Comparison of ENCODE assay signal across 2 cellular contexts in genomic region chr20:56708991-56709390, GRCh38.
TF ChIP-seq lines count a peak whose summit lies in the region.

No MANE protein-coding gene starts in this region.

TF ChIP-seq in GM23338, 12 proteins besides CTCF, POLR2A, EP300 and RAD21:
- no peak for TF ChIP-seq REST (IDR thresholded peaks at IDR 0.05; ENCODE audit: unreplicated experiment)
- no peak for TF ChIP-seq CREB1 (CRISPR knock-in tag; IDR thresholded peaks at IDR 0.05; ENCODE audit: low read depth)
- TF ChIP-seq ZNF462 (CRISPR knock-in tag; IDR thresholded peaks at IDR 0.05), result no peak
- TF ChIP-seq JUNB (IDR thresholded peaks at IDR 0.05; ENCODE audit: unreplicated experiment), result no peak
- no peak for TF ChIP-seq ZNF331 (CRISPR knock-in tag; IDR thresholded peaks at IDR 0.05; ENCODE audit: low read depth)
- TF ChIP-seq ZNF114 (CRISPR knock-in tag; IDR thresholded peaks at IDR 0.05), result no peak
- no peak for TF ChIP-seq NANOG (IDR thresholded peaks at IDR 0.05; ENCODE audit: borderline replicate concordance)
- no peak for TF ChIP-seq ETS1 (IDR thresholded peaks at IDR 0.05)
- TF ChIP-seq EZH2 (IDR thresholded peaks at IDR 0.05; ENCODE audit: low read depth, unreplicated experiment), result no peak
- no peak for TF ChIP-seq EZH2phosphoT487 (IDR thresholded peaks at IDR 0.05; ENCODE audit: unreplicated experiment)
- TF ChIP-seq STAT1 (IDR thresholded peaks at IDR 0.05; ENCODE audit: unreplicated experiment), result no peak
- TF ChIP-seq POLR2AphosphoS5 (IDR thresholded peaks at IDR 0.05; ENCODE audit: low read depth), result no peak

TF ChIP-seq in H1, 55 proteins besides CTCF, POLR2A, EP300 and RAD21:
- TF ChIP-seq POU5F1 (IDR thresholded peaks at IDR 0.05; ENCODE audit: low read depth, low read length) (no peak), JUN (IDR thresholded peaks at IDR 0.05; ENCODE audit: low read depth, low read length) (no peak), ATF2 (IDR thresholded peaks at IDR 0.05; ENCODE audit: low read length) (no peak), MAFK (IDR thresholded peaks at IDR 0.05; ENCODE audit: low read depth, low read length) (no peak), SIX5 (IDR thresholded peaks at IDR 0.05; ENCODE audit: low read depth, low read length) (no peak), SP2 (IDR thresholded peaks at IDR 0.05; ENCODE audit: low read length) (no peak), KDM1A (IDR thresholded peaks at IDR 0.05; ENCODE audit: borderline replicate concordance, low read length) (no peak), MAX (IDR thresholded peaks at IDR 0.05) (no peak), BACH1 (IDR thresholded peaks at IDR 0.05; ENCODE audit: low read length) (no peak), RNF2 (IDR thresholded peaks at IDR 0.05; ENCODE audit: borderline replicate concordance, low read depth, low read length, missing control alignments, poor library complexity, severe bottlenecking) (no peak), CHD1 (IDR thresholded peaks at IDR 0.05; ENCODE audit: low read depth, low read length) (no peak), USF2 (IDR thresholded peaks at IDR 0.05; ENCODE audit: low read length) (no peak), POLR2AphosphoS5 (IDR thresholded peaks at IDR 0.05; ENCODE audit: low read depth, low read length) (no peak), SRF (IDR thresholded peaks at IDR 0.05; ENCODE audit: low read depth, low read length) (no peak), SIRT6 (IDR thresholded peaks at IDR 0.05; ENCODE audit: low read length) (no peak), SP4 (IDR thresholded peaks at IDR 0.05; ENCODE audit: low read length) (no peak), KDM4A (IDR thresholded peaks at IDR 0.05; ENCODE audit: low read depth, low read length, severe bottlenecking) (no peak), SIN3A (conservative IDR thresholded peaks at IDR 0.05 in 1 of 2, IDR thresholded peaks at IDR 0.05 in 1 of 2; ENCODE audit: low read depth in 1 of 2, low read length in 2 of 2) (no peak), CEBPB (IDR thresholded peaks at IDR 0.05; ENCODE audit: low read depth, low read length) (no peak), PHF8 (conservative IDR thresholded peaks at IDR 0.05; ENCODE audit: low read depth, low read length) (no peak)
